In the genomic region with DNA sequence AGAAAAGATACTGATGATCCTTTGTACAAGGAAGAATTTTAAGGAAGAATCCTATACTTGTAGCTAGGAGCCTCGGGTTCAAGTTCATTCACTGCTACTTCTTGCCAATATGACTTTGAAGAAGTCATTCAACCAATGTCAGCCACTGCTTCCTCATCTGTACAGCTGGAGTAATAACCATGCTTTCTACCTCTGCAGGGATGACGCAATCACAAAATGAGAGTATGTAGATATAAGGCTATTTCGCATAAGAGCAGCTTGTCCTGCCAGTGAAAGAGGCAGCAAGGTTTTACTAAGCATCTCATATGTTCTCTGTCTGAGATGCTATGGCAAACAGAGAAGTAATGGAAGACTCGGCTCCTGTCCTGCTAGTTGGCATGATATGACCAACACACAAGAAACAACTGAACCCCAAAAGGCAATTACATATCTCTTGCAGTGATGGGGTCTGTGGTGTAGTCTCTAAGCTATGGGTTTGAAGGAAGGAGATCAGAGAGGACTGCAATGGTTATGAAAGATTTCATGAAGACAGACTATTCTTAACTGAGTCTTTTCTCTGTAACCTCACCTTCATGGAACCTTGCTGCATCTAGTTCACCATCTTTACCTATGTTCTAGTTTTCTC, we compare ENCODE assay signal across 1 cellular context.
A peak's percentile ranks its signal among the peaks of the same experiment; 100 is the strongest.
TF ChIP-seq lines count a peak whose summit lies in the region.

No MANE protein-coding gene starts in this region.

TF ChIP-seq in K562, 482 proteins besides CTCF, POLR2A, EP300 and RAD21 (continued from another document):
- TF ChIP-seq, protein P1, sequence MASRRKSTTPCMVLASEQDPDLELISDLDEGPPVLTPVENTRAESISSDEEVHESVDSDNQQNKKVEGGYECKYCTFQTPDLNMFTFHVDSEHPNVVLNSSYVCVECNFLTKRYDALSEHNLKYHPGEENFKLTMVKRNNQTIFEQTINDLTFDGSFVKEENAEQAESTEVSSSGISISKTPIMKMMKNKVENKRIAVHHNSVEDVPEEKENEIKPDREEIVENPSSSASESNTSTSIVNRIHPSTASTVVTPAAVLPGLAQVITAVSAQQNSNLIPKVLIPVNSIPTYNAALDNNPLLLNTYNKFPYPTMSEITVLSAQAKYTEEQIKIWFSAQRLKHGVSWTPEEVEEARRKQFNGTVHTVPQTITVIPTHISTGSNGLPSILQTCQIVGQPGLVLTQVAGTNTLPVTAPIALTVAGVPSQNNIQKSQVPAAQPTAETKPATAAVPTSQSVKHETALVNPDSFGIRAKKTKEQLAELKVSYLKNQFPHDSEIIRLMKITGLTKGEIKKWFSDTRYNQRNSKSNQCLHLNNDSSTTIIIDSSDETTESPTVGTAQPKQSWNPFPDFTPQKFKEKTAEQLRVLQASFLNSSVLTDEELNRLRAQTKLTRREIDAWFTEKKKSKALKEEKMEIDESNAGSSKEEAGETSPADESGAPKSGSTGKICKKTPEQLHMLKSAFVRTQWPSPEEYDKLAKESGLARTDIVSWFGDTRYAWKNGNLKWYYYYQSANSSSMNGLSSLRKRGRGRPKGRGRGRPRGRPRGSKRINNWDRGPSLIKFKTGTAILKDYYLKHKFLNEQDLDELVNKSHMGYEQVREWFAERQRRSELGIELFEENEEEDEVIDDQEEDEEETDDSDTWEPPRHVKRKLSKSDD (conservative IDR thresholded peaks at IDR 0.05; ENCODE audit: low read length) = no peak
- TF ChIP-seq, protein P2, sequence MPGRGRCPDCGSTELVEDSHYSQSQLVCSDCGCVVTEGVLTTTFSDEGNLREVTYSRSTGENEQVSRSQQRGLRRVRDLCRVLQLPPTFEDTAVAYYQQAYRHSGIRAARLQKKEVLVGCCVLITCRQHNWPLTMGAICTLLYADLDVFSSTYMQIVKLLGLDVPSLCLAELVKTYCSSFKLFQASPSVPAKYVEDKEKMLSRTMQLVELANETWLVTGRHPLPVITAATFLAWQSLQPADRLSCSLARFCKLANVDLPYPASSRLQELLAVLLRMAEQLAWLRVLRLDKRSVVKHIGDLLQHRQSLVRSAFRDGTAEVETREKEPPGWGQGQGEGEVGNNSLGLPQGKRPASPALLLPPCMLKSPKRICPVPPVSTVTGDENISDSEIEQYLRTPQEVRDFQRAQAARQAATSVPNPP (IDR thresholded peaks at IDR 0.05; ENCODE audit: borderline replicate concordance, insufficient read depth, insufficient read length) = no peak
- TF ChIP-seq ZNF696 (CRISPR knock-in tag; conservative IDR thresholded peaks at IDR 0.05) (no peak), ATF7 (IDR thresholded peaks at IDR 0.05) (peak; percentile 92), JUN (IDR thresholded peaks at IDR 0.05; ENCODE audit: borderline replicate concordance, low read depth, low read length) (peak; percentile 60; the same call in 1 of the 2 replicates), JUN (CRISPR knock-in tag; IDR thresholded peaks at IDR 0.05; ENCODE audit: borderline replicate concordance) (no peak), FOXP1 (CRISPR knock-in tag; IDR thresholded peaks at IDR 0.05) (no peak), BCOR (IDR thresholded peaks at IDR 0.05) (no peak), ZNF24 (IDR thresholded peaks at IDR 0.05) (no peak), ZNF586 (CRISPR knock-in tag; conservative IDR thresholded peaks at IDR 0.05) (no peak), MYC (IDR thresholded peaks at IDR 0.05; ENCODE audit: low read depth, low read length) (peak; percentile 87), MYC (CRISPR knock-in tag; IDR thresholded peaks at IDR 0.05; ENCODE audit: borderline replicate concordance, low read depth) (no peak), ZNF197 (CRISPR knock-in tag; IDR thresholded peaks at IDR 0.05; ENCODE audit: low read depth) (no peak), PHTF2 (CRISPR knock-in tag; IDR thresholded peaks at IDR 0.05) (no peak), CEBPB (tag; IDR thresholded peaks at IDR 0.05) (peak; percentile 99), TOE1 (IDR thresholded peaks at IDR 0.05; ENCODE audit: borderline replicate concordance) (no peak), TOE1 (CRISPR knock-in tag; IDR thresholded peaks at IDR 0.05; ENCODE audit: borderline replicate concordance, low read depth) (no peak), DACH1 (IDR thresholded peaks at IDR 0.05; ENCODE audit: partially characterized antibody) (no peak), ZNF217 (CRISPR knock-in tag; IDR thresholded peaks at IDR 0.05) (no peak), BHLHE40 (IDR thresholded peaks at IDR 0.05; ENCODE audit: low read length) (no peak), ARHGAP35 (IDR thresholded peaks at IDR 0.05; ENCODE audit: partially characterized antibody) (no peak), U2AF2 (optimal IDR thresholded peaks at IDR 0.05; ENCODE audit: low read depth, low read length) (no peak), GABPA (tag; conservative IDR thresholded peaks at IDR 0.05; ENCODE audit: low read depth) (0 out of 2 replicates have a peak, but pooled peaks have one; percentile 15), SETDB1 (IDR thresholded peaks at IDR 0.05; ENCODE audit: low read length) (no peak), FOXJ3 (CRISPR knock-in tag; IDR thresholded peaks at IDR 0.05) (no peak), HMG20B (CRISPR knock-in tag; IDR thresholded peaks at IDR 0.05) (no peak), ZSCAN32 (CRISPR knock-in tag; IDR thresholded peaks at IDR 0.05) (peak; percentile 90), CHD1 (IDR thresholded peaks at IDR 0.05; ENCODE audit: low read length) (no peak)
- TF ChIP-seq, protein P3, sequence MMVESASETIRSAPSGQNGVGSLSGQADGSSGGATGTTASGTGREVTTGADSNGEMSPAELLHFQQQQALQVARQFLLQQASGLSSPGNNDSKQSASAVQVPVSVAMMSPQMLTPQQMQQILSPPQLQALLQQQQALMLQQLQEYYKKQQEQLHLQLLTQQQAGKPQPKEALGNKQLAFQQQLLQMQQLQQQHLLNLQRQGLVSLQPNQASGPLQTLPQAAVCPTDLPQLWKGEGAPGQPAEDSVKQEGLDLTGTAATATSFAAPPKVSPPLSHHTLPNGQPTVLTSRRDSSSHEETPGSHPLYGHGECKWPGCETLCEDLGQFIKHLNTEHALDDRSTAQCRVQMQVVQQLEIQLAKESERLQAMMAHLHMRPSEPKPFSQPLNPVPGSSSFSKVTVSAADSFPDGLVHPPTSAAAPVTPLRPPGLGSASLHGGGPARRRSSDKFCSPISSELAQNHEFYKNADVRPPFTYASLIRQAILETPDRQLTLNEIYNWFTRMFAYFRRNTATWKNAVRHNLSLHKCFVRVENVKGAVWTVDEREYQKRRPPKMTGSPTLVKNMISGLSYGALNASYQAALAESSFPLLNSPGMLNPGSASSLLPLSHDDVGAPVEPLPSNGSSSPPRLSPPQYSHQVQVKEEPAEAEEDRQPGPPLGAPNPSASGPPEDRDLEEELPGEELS (CRISPR knock-in tag; IDR thresholded peaks at IDR 0.05; ENCODE audit: borderline replicate concordance) = no peak
- TF ChIP-seq, protein P4, sequence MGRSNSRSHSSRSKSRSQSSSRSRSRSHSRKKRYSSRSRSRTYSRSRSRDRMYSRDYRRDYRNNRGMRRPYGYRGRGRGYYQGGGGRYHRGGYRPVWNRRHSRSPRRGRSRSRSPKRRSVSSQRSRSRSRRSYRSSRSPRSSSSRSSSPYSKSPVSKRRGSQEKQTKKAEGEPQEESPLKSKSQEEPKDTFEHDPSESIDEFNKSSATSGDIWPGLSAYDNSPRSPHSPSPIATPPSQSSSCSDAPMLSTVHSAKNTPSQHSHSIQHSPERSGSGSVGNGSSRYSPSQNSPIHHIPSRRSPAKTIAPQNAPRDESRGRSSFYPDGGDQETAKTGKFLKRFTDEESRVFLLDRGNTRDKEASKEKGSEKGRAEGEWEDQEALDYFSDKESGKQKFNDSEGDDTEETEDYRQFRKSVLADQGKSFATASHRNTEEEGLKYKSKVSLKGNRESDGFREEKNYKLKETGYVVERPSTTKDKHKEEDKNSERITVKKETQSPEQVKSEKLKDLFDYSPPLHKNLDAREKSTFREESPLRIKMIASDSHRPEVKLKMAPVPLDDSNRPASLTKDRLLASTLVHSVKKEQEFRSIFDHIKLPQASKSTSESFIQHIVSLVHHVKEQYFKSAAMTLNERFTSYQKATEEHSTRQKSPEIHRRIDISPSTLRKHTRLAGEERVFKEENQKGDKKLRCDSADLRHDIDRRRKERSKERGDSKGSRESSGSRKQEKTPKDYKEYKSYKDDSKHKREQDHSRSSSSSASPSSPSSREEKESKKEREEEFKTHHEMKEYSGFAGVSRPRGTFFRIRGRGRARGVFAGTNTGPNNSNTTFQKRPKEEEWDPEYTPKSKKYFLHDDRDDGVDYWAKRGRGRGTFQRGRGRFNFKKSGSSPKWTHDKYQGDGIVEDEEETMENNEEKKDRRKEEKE (IDR thresholded peaks at IDR 0.05; ENCODE audit: borderline replicate concordance in 1 of 2, control insufficient read depth in 1 of 2, low read depth in 2 of 2, low read length in 1 of 2) = no peak
- TF ChIP-seq, protein P5, sequence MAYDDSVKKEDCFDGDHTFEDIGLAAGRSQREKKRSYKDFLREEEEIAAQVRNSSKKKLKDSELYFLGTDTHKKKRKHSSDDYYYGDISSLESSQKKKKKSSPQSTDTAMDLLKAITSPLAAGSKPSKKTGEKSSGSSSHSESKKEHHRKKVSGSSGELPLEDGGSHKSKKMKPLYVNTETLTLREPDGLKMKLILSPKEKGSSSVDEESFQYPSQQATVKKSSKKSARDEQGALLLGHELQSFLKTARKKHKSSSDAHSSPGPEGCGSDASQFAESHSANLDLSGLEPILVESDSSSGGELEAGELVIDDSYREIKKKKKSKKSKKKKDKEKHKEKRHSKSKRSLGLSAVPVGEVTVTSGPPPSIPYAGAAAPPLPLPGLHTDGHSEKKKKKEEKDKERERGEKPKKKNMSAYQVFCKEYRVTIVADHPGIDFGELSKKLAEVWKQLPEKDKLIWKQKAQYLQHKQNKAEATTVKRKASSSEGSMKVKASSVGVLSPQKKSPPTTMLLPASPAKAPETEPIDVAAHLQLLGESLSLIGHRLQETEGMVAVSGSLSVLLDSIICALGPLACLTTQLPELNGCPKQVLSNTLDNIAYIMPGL (CRISPR knock-in tag; IDR thresholded peaks at IDR 0.05) = no peak
- TF ChIP-seq, protein P6, sequence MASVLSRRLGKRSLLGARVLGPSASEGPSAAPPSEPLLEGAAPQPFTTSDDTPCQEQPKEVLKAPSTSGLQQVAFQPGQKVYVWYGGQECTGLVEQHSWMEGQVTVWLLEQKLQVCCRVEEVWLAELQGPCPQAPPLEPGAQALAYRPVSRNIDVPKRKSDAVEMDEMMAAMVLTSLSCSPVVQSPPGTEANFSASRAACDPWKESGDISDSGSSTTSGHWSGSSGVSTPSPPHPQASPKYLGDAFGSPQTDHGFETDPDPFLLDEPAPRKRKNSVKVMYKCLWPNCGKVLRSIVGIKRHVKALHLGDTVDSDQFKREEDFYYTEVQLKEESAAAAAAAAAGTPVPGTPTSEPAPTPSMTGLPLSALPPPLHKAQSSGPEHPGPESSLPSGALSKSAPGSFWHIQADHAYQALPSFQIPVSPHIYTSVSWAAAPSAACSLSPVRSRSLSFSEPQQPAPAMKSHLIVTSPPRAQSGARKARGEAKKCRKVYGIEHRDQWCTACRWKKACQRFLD (CRISPR knock-in tag; IDR thresholded peaks at IDR 0.05) = 0 out of 2 replicates have a peak, but pooled peaks have one; percentile 21
